In genomic region chr10:109922353-109922975, GRCh38 we compare ENCODE assay signal across 1 cellular context.
TF ChIP-seq lines count a peak whose summit lies in the region.

No MANE protein-coding gene starts in this region.

TF ChIP-seq in GM12878, 131 proteins besides CTCF, POLR2A, EP300 and RAD21 (continued from another document):
- no peak for TF ChIP-seq ZBTB40 (IDR thresholded peaks at IDR 0.05; ENCODE audit: borderline replicate concordance)
- TF ChIP-seq TARDBP (IDR thresholded peaks at IDR 0.05; ENCODE audit: borderline replicate concordance): no peak
- TF ChIP-seq RELA (IDR thresholded peaks at IDR 0.05; ENCODE audit: borderline replicate concordance, partially characterized antibody): no peak
- no peak for TF ChIP-seq CHD4 (IDR thresholded peaks at IDR 0.05)
- TF ChIP-seq CHD2 (IDR thresholded peaks at IDR 0.05; ENCODE audit: borderline replicate concordance, low read depth, low read length): no peak
- no peak for TF ChIP-seq RUNX3 (IDR thresholded peaks at IDR 0.05; ENCODE audit: low read length)
- TF ChIP-seq RCOR1 (conservative IDR thresholded peaks at IDR 0.05; ENCODE audit: low read depth, low read length): no peak
- no peak for TF ChIP-seq ZBTB33 (IDR thresholded peaks at IDR 0.05)
- TF ChIP-seq FOXK2 (IDR thresholded peaks at IDR 0.05): no peak
- TF ChIP-seq PAX8 (IDR thresholded peaks at IDR 0.05): no peak
